1 cellular context compared by ENCODE assay signal in the genomic region with DNA sequence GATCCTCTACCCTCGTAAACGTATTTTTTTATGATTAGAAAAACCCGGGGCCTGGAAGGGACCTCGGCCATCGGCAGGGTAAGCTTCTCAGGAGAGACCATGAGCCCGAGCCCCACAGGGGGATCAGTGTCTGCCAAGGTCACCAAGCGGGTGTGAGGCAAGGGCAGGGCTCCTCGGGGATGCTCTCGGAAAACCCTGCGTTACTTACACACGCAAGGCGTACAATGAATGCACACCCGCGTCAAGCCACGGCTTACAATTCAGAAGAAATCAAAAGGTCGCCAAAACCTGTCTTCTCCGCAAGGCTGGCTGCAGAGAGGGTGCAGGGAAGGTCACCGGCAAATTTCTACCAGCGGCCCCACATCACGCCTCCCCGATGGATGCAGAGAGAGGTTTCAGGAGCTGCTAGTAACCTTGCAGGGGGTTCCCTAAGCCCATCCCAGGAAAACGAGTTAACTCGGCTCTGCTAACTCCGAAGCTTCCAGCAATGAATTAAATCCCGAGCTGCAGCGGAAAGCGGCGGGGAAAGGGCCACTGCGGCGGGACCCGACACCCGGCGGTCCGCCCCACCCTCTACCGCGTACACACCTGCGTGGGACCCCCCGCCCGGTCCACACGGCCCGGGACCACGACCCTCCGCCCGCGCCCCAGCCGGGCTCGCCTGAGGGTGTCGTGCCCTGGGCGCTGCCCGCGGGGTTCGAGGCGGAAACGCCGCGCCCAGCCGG.
TF ChIP-seq lines count a peak whose summit lies in the region.

No MANE protein-coding gene starts in this region.

TF ChIP-seq in HCT116, 20 proteins besides CTCF, POLR2A, EP300 and RAD21:
- no peak for TF ChIP-seq TCF7L2 (IDR thresholded peaks at IDR 0.05; ENCODE audit: borderline replicate concordance, extremely low read depth, insufficient read depth, insufficient read length)
- TF ChIP-seq EZH2phosphoT487 (IDR thresholded peaks at IDR 0.05; ENCODE audit: borderline replicate concordance): no peak
- no peak for TF ChIP-seq SP1 (IDR thresholded peaks at IDR 0.05; ENCODE audit: low read depth)
